21 cellular contexts compared by ENCODE assay signal in genomic region chr1:108563808-108564207, GRCh38.
"Had no signal": no experiment of that assay in that cellular context is flagged by ENCODE, and none has a peak within 500 bp of the region (broad histone marks: within the 10 kb centered on the region; RNA-seq: fewer than 3 reads in every experiment).

No MANE protein-coding gene starts in this region.

- H3K36me3 Mint-ChIP-seq: activated CD8-positive, alpha-beta memory T cell treated with anti-CD3 and anti-CD28 coated beads, Interleukin-2, amount 10 ng/mL, durations not matched to agents 7 days and 5 days; activated naive CD4-positive, alpha-beta T cell treated with anti-CD3 and anti-CD28 coated beads, Interleukin-2, amount 50 U/mL, for 24 hours had no signal

- ATAC-seq: activated CD8-positive, alpha-beta memory T cell treated with anti-CD3 and anti-CD28 coated beads, Interleukin-2, amount 10 ng/mL, durations not matched to agents 7 days and 5 days had no signal

- H3K9me3 Mint-ChIP-seq: activated B cell treated with CpG ODN at 0.5 μM for 24 hours; activated CD4-positive, alpha-beta T cell treated with anti-CD3 and anti-CD28 coated beads, Interleukin-2, amount 10 ng/mL, durations not matched to agents 24 days and 14 days; activated naive CD4-positive, alpha-beta T cell treated with anti-CD3 and anti-CD28 coated beads, Interleukin-2, amount 50 U/mL, for 24 hours; activated T-cell treated with anti-CD3 and anti-CD28 coated beads, Interleukin-2, amount 50 U/mL, for 24 hours; activated T-helper 1 cell treated with anti-CD3 and anti-CD28 coated beads, Interleukin-12 subunit alpha, Interleukin-12 subunit beta, Interleukin-2, Interleukin-4 antibody, amounts not matched to agents 30 ng/mL and 10 ng/mL and 1 ng/mL, durations not matched to agents 14 hours and 24 hours and 36 hours had no signal

- DNase-seq: activated B cell treated with CpG ODN at 0.5 μM for 24 hours; activated CD4-positive, alpha-beta T cell treated with anti-CD3 and anti-CD28 coated beads for 1 hour; activated CD4-positive, alpha-beta T cell treated with anti-CD3 and anti-CD28 coated beads, Interleukin-2, amount 10 ng/mL, durations not matched to agents 24 days and 14 days; activated CD4-positive, alpha-beta T cell treated with anti-CD3 and anti-CD28 coated beads, Interleukin-2, amount 50 U/mL, for 48 hours; activated CD8-positive, alpha-beta memory T cell treated with anti-CD3 and anti-CD28 coated beads, Interleukin-2, amount 10 ng/mL, durations not matched to agents 7 days and 5 days; activated effector memory CD4-positive, alpha-beta T cell treated with Interleukin-2 at 50 U/mL for 16 hours; activated naive CD4-positive, alpha-beta T cell; activated T-cell treated with anti-CD3 and anti-CD28 coated beads, Interleukin-2, amount 50 U/mL, for 24 hours; aorta; central memory CD4-positive, alpha-beta T cell; NCI-H1092; NCI-H1417; NCI-H2029; NCI-H2107; NCI-H345; NCI-H510A; NCI-H526 treated with DMSO at 0.1 percent for 48 hours; NCI-H82; SIG-M5 had no signal

- H3K27ac Mint-ChIP-seq: activated B cell treated with CpG ODN at 0.5 μM for 24 hours; activated CD4-positive, alpha-beta T cell treated with anti-CD3 and anti-CD28 coated beads, Interleukin-2, amount 10 ng/mL, durations not matched to agents 24 days and 14 days; activated CD8-positive, alpha-beta memory T cell treated with anti-CD3 and anti-CD28 coated beads, Interleukin-2, amount 10 ng/mL, durations not matched to agents 7 days and 5 days; activated naive CD4-positive, alpha-beta T cell treated with anti-CD3 and anti-CD28 coated beads, Interleukin-2, amount 50 U/mL, for 24 hours; activated T-cell treated with anti-CD3 and anti-CD28 coated beads, Interleukin-2, amount 50 U/mL, for 24 hours; activated T-helper 1 cell treated with anti-CD3 and anti-CD28 coated beads, Interleukin-12 subunit alpha, Interleukin-12 subunit beta, Interleukin-2, Interleukin-4 antibody, amounts not matched to agents 30 ng/mL and 10 ng/mL and 1 ng/mL, durations not matched to agents 14 hours and 24 hours and 36 hours had no signal

- H3K4me3 Mint-ChIP-seq: activated B cell treated with CpG ODN at 0.5 μM for 24 hours; activated CD4-positive, alpha-beta T cell treated with anti-CD3 and anti-CD28 coated beads, Interleukin-2, amount 10 ng/mL, durations not matched to agents 24 days and 14 days; activated CD8-positive, alpha-beta memory T cell treated with anti-CD3 and anti-CD28 coated beads, Interleukin-2, amount 10 ng/mL, durations not matched to agents 7 days and 5 days; activated naive CD4-positive, alpha-beta T cell treated with anti-CD3 and anti-CD28 coated beads, Interleukin-2, amount 50 U/mL, for 24 hours; activated T-cell treated with anti-CD3 and anti-CD28 coated beads, Interleukin-2, amount 50 U/mL, for 24 hours; activated T-helper 1 cell treated with anti-CD3 and anti-CD28 coated beads, Interleukin-12 subunit alpha, Interleukin-12 subunit beta, Interleukin-2, Interleukin-4 antibody, amounts not matched to agents 30 ng/mL and 10 ng/mL and 1 ng/mL, durations not matched to agents 14 hours and 24 hours and 36 hours had no signal

- H3K27me3 Mint-ChIP-seq: activated B cell treated with CpG ODN at 0.5 μM for 24 hours; activated CD4-positive, alpha-beta T cell treated with anti-CD3 and anti-CD28 coated beads, Interleukin-2, amount 10 ng/mL, durations not matched to agents 24 days and 14 days; activated CD8-positive, alpha-beta memory T cell treated with anti-CD3 and anti-CD28 coated beads, Interleukin-2, amount 10 ng/mL, durations not matched to agents 7 days and 5 days; activated naive CD4-positive, alpha-beta T cell treated with anti-CD3 and anti-CD28 coated beads, Interleukin-2, amount 50 U/mL, for 24 hours; activated T-cell treated with anti-CD3 and anti-CD28 coated beads, Interleukin-2, amount 50 U/mL, for 24 hours had no signal
